8 cellular contexts compared by ENCODE assay signal in genomic region chr12:89706551-89707348, GRCh38. TPM values are rescaled to one million over a fixed set of nuclear protein-coding genes. Genes with fewer than 3 reads are reported as not detected.
A peak's percentile ranks its signal among the peaks of the same experiment; 100 is the strongest.
DNase-seq lines count a peak whose midpoint lies in the region; ATAC-seq and TF ChIP-seq lines count a peak whose summit lies in the region.

No MANE protein-coding gene starts in this region.

- no peaks in the 10 kb centered on the region for H3K27me3 Mint-ChIP-seq in natural killer cell (ENCODE audit: low read depth in 2 of 2)

- H3K36me3 ChIP-seq in Panc1 (ENCODE audit: control insufficient read depth, insufficient read depth, low read length) = no peaks in the 10 kb centered on the region; the same call in 1 of the 2 replicates

- peak; percentile 24 for DNase-seq in left cardiac atrium
- no peak for DNase-seq in left ventricle myocardium superior
- DNase-seq in Panc1 (ENCODE audit: low read depth, low spot score) = no peak
- DNase-seq in ecto neural progenitor cell (ENCODE audit: low spot score) = peak; percentile 55
- DNase-seq in natural killer cell = no peak
- DNase-seq in DMS114 treated with DMSO at 0.1 percent for 48 hours (lab: John Stamatoyannopoulos, UW; ENCODE audit: unreplicated experiment) = no peak

- peak overlapping the region; percentile 78 to 88 for H3K4me3 ChIP-seq in Panc1 (ENCODE audit: low read depth in 2 of 2, low read length in 2 of 2)

- H3K27ac Mint-ChIP-seq in natural killer cell = peak overlapping the region; percentile 86 to 96

- H3K9me3 Mint-ChIP-seq in natural killer cell = no peaks in the 10 kb centered on the region

- H3K9me3 ChIP-seq in Panc1 (ENCODE audit: control insufficient read depth, insufficient read depth, low read depth, low read length) = no peaks in the 10 kb centered on the region

- CTCF ChIA-PET in Panc1 (lab: Charles Lee) = no interaction called here

- TF ChIP-seq CTCF in Panc1 (IDR thresholded peaks at IDR 0.05) (no peak), natural killer cell (IDR thresholded peaks at IDR 0.05) (no peak)

- POLR2A ChIA-PET in Panc1 (lab: Charles Lee) = no interaction called here

- in situ Hi-C loops in Panc1 (cut with HindIII; ENCODE audit: low pct_unique_long_range_greater_than_20kb, low sequenced_read_pairs) = no loop called here

- H3K36me3 Mint-ChIP-seq in natural killer cell = no peaks in the 10 kb centered on the region

- TSS peak; percentile 49 for BruUV-seq in Panc1 (replicated peaks; lab: Mats Ljungman, UMichigan)

- H3K27me3 ChIP-seq in Panc1 (ENCODE audit: control insufficient read depth, insufficient read depth, low read length) = peaks cover 3% of the 10 kb centered on the region

- peak overlapping the region; percentile 95 for H3K4me3 Mint-ChIP-seq in natural killer cell

- ATAC-seq in left cardiac atrium (no peak), left ventricle myocardium superior (no peak), Panc1 (no peak), natural killer cell (no peak), HG03025 (IDR thresholded peaks at IDR 0.05; ENCODE audit: low FRiP score, unreplicated experiment) (no peak), HG03460 (IDR thresholded peaks at IDR 0.05; ENCODE audit: unreplicated experiment) (no peak)

- intact Hi-C loops in left cardiac atrium (cut with DNase I) = no loop called here
- intact Hi-C loops in left ventricle myocardium superior (cut with micrococcal nuclease) = loop anchor here (10.0 kb wide), 1 partner anchor 162 kb away; no protein-coding TSS in a partner anchor
- intact Hi-C loops in Panc1 (cut with micrococcal nuclease; ENCODE audit: unreplicated experiment) = loop anchor here (5.0 kb wide), 2 partner anchors 164 to 241 kb away; no protein-coding TSS in a partner anchor
- intact Hi-C loops in natural killer cell (cut with micrococcal nuclease) = loop anchor here (5.0 kb wide), 2 partner anchors 44 to 176 kb away; no protein-coding TSS in a partner anchor

- peaks cover 20% of the 10 kb centered on the region for H3K4me1 ChIP-seq in Panc1 (ENCODE audit: control insufficient read depth, insufficient read depth, low read length)

- peaks cover 48 to 63% of the 10 kb centered on the region in 2 donors for H3K4me1 Mint-ChIP-seq in natural killer cell

- H3K27ac ChIP-seq in Panc1 (ENCODE audit: low read length) = peak overlapping the region; percentile 84

RNA-seq across cellular contexts. Expression of gene ATP2B1, which starts 1.9 kb away (rescaled TPM):
- 10 to 100 TPM; 17.1 to 17.9 TPM for total RNA-seq in left cardiac atrium
- 11.9 TPM for total RNA-seq in left ventricle myocardium superior
- total RNA-seq in Panc1 (2021; ENCODE audit: unreplicated experiment) = 64.5 TPM
- polyA plus RNA-seq in Panc1 (2012; ENCODE audit: insufficient read length) = 21.8 TPM
- total RNA-seq in natural killer cell = 10 to 100 TPM; 87.8 to 97.6 (median 97.3) TPM

Comparison
In these comparisons a context has a peak if more than half of its experiments do, and no peak if none do; other contexts are left out.
1. DNase-seq: peak in left cardiac atrium (single experiment) and ecto neural progenitor cell (single experiment); none in left ventricle myocardium superior (single experiment), Panc1 (single experiment), natural killer cell (single experiment) and DMS114 treated with DMSO at 0.1 percent for 48 hours (single experiment).
2. intact Hi-C loops: an anchor here in left ventricle myocardium superior (10.0 kb wide), Panc1 (5.0 kb wide) and natural killer cell (5.0 kb wide); none called in left cardiac atrium.